8 cellular contexts compared by ENCODE assay signal in the genomic region with DNA sequence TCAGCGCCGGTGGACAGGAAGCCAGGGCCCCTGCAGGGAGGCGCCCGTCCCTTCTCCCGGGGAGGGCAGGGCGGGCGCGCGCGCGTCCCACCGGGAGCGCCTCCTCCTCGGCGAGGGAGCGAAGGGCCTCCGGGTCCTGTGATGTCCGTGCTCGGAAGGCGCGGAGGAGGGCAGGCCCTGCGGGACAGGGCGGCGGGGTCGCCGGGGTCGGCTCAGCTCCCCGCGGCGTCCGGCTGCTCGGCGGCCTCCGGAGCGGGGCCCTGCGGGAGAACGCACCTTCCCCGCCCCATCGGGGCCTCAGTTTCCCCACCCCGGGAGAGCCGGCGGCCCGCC. TPM values are rescaled to one million over a fixed set of nuclear protein-coding genes. Genes with fewer than 3 reads are reported as not detected.
DNase-seq lines count a peak whose midpoint lies in the region; ATAC-seq and TF ChIP-seq lines count a peak whose summit lies in the region.

No MANE protein-coding gene starts in this region.

- TF ChIP-seq CTCF in OCI-LY1 (IDR thresholded peaks at IDR 0.05; ENCODE audit: low read length) (no peak), cardiac fibroblast (IDR thresholded peaks at IDR 0.05; ENCODE audit: low read depth, low read length) (no peak), left lung (IDR thresholded peaks at IDR 0.05) (no peak), thoracic aorta (IDR thresholded peaks at IDR 0.05) (no peak)

- H3K9me2 ChIP-seq in OCI-LY1 (ENCODE audit: low read depth, low read length) = no peaks in the 10 kb centered on the region

- H3K4me2 ChIP-seq in OCI-LY1 (ENCODE audit: low read length) = peak overlapping the region; percentile 93

- peaks cover 26% of the 10 kb centered on the region for H3K4me1 ChIP-seq in OCI-LY1 (ENCODE audit: insufficient read depth, low read length, severe bottlenecking)
- H3K4me1 ChIP-seq in left lung = peaks cover 0 to 35% of the 10 kb centered on the region in 2 donors
- H3K4me1 ChIP-seq in thoracic aorta (ENCODE audit: control insufficient read depth in 1 of 2, low read depth in 2 of 2) = peaks cover 14 to 21% of the 10 kb centered on the region in 2 donors

- H3K4me3 ChIP-seq in OCI-LY1 (ENCODE audit: low read depth, low read length, poor library complexity, severe bottlenecking) (peak overlapping the region; percentile 87), cardiac fibroblast (replicated peaks in 1 of 2; ENCODE audit: low read depth in 2 of 2, low read length in 2 of 2) (peak overlapping the region; percentile 59 to 61), left lung (peak overlapping the region; percentile 87 to 93), thoracic aorta (peak overlapping the region; percentile 96)

- H3F3A ChIP-seq in OCI-LY1 (ENCODE audit: insufficient read depth, low read length) = no peaks in the 10 kb centered on the region

- DNase-seq in SHP77 (lab: John Stamatoyannopoulos, UW) = peak; percentile 19 to 42
- no peak for DNase-seq in SHP77 treated with DMSO at 0.1 percent for 48 hours (lab: John Stamatoyannopoulos, UW)
- DNase-seq in cardiac fibroblast (ENCODE audit: low read depth in 2 of 2) = peak; percentile 22 to 26
- peak in 1 of 2 donors; percentile 87 for DNase-seq in left lung
- DNase-seq in thoracic aorta (ENCODE audit: low spot score) = no peak
- no peak for DNase-seq in DMS79 treated with DMSO at 0.1 percent for 48 hours (lab: John Stamatoyannopoulos, UW)

- no peaks in the 10 kb centered on the region for H4K20me1 ChIP-seq in OCI-LY1 (ENCODE audit: insufficient read depth, low read length)

- H3K36me3 ChIP-seq in OCI-LY1 (ENCODE audit: insufficient read depth, low read length) (no peaks in the 10 kb centered on the region), left lung (no peaks in the 10 kb centered on the region), thoracic aorta (no peaks in the 10 kb centered on the region)

- no peaks in the 10 kb centered on the region for H3K79me2 ChIP-seq in OCI-LY1 (ENCODE audit: insufficient read depth, low read length)

- H3K9me3 ChIP-seq in OCI-LY1 (ENCODE audit: low read length) = no peaks in the 10 kb centered on the region
- H3K9me3 ChIP-seq in left lung = no peaks in the 10 kb centered on the region
- H3K9me3 ChIP-seq in thoracic aorta = no peaks in the 10 kb centered on the region

- peak; percentile 26 for ATAC-seq in HG02642 (IDR thresholded peaks at IDR 0.05; ENCODE audit: poor library complexity, unreplicated experiment)
- ATAC-seq in left lung = peak; percentile 41
- ATAC-seq in thoracic aorta (ENCODE audit: insufficient number of reproducible peaks, low FRiP score, low read depth) = no peak

- H3K27ac ChIP-seq in OCI-LY1 (ENCODE audit: low read depth, low read length, poor library complexity, severe bottlenecking) (no peak overlapping the region), left lung (peak overlapping the region; percentile 62 to 77), thoracic aorta (no peak overlapping the region)

- H2AFZ ChIP-seq in OCI-LY1 (ENCODE audit: low read length) = peak overlapping the region; percentile 15; the same call in 1 of the 2 replicates

- H3K9ac ChIP-seq in OCI-LY1 (ENCODE audit: low read length) = peak overlapping the region; percentile 78

- intact Hi-C loops in left lung (cut with DNase I) = no loop called here

- H3K27me3 ChIP-seq in OCI-LY1 (ENCODE audit: insufficient read depth, low read length) (peaks cover 5% of the 10 kb centered on the region; the same call in 1 of the 2 replicates), left lung (peaks cover 0 to 5% of the 10 kb centered on the region in 2 donors), thoracic aorta (replicated peaks; ENCODE audit: insufficient read depth) (no peaks in the 10 kb centered on the region)

RNA-seq across cellular contexts. Expression of gene EXD3, which starts 0.3 kb away (rescaled TPM):
- total RNA-seq in left lung (10 to 100 TPM; 13.7 to 21.8 TPM), thoracic aorta (10 to 100 TPM; 22.7 to 29.4 TPM)

RNA-seq across cellular contexts. Expression of gene NOXA1, which starts 0.6 kb away (rescaled TPM):
- total RNA-seq in left lung = 1 to 10 TPM; 6.1 to 8.7 TPM
- total RNA-seq in thoracic aorta = 1 to 10 TPM; 3.5 to 9.6 TPM

RNA-seq across cellular contexts. Expression of gene ENTPD8, which starts 18.5 kb away (rescaled TPM):
- total RNA-seq in left lung (under 1 TPM in 1 of 2 donors, not detected in 1; 0.15 TPM), thoracic aorta (not detected)

RNA-seq across cellular contexts. Expression of gene NSMF, which starts 36.5 kb away (rescaled TPM):
- total RNA-seq in left lung (10 to 100 TPM; 29.5 to 31.4 TPM), thoracic aorta (100 to 1,000 TPM; 168 to 251 TPM)

Comparison
In these comparisons a context has a peak if more than half of its experiments do, and no peak if none do; other contexts are left out.
1. DNase-seq: peak in SHP77 (2 of 2) and cardiac fibroblast (2 of 2); none in SHP77 treated with DMSO at 0.1 percent for 48 hours (single experiment), thoracic aorta (single experiment) and DMS79 treated with DMSO at 0.1 percent for 48 hours (single experiment).
2. H3K27ac ChIP-seq: peak in left lung (2 of 2); none in OCI-LY1 (single experiment) and thoracic aorta (0 of 2).
3. Peak in every context shown above with its lines, with median percentiles within 50 percentile points of each other: H3K4me3 ChIP-seq.